In the genomic region with DNA sequence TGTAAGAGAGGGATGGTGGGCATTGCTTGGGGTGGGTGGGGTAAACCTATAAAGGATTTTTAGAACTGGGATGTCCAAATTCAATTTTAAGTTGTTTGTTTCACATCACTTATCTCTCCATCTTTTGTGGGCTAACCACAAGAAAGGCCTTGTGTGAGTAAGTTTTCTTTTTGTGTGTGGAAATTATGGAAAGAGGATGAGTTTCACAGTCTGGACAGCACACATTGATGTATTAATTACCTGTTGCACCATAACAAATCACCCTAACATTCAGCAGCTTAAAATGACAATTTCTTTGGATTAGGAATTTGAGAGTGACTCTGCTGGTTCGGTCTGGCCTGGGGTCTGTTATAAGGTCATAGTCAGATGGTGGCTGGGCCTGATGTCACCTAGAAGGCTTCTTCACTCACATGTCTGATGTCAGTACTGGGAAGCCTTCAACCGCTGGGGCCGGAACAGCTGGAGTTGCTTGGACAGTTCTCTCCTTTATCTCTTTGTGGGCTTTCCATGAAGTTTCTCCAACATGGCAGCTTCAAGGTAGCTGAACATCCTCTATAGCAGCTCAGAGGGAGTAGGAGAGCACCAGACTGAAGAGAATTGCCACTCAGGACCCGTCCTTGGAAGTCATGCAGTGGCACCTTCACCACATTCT, we compare ENCODE assay signal across 3 cellular contexts.
TF ChIP-seq lines count a peak whose summit lies in the region.

No MANE protein-coding gene starts in this region.

TF ChIP-seq in HEK293, 187 proteins besides CTCF, POLR2A, EP300 and RAD21 (continued from another document):
- TF ChIP-seq SCRT2 (tag by site-specific recombination; IDR thresholded peaks at IDR 0.05): peak; percentile 63; the same call in 1 of the 2 replicates
- TF ChIP-seq, protein P1, sequence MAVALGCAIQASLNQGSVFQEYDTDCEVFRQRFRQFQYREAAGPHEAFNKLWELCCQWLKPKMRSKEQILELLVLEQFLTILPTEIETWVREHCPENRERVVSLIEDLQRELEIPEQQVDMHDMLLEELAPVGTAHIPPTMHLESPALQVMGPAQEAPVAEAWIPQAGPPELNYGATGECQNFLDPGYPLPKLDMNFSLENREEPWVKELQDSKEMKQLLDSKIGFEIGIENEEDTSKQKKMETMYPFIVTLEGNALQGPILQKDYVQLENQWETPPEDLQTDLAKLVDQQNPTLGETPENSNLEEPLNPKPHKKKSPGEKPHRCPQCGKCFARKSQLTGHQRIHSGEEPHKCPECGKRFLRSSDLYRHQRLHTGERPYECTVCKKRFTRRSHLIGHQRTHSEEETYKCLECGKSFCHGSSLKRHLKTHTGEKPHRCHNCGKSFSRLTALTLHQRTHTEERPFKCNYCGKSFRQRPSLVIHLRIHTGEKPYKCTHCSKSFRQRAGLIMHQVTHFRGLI (tag by site-specific recombination; IDR thresholded peaks at IDR 0.05): no peak

TF ChIP-seq in K562, 482 proteins besides CTCF, POLR2A, EP300 and RAD21 (continues in another document):
- TF ChIP-seq, protein P2, sequence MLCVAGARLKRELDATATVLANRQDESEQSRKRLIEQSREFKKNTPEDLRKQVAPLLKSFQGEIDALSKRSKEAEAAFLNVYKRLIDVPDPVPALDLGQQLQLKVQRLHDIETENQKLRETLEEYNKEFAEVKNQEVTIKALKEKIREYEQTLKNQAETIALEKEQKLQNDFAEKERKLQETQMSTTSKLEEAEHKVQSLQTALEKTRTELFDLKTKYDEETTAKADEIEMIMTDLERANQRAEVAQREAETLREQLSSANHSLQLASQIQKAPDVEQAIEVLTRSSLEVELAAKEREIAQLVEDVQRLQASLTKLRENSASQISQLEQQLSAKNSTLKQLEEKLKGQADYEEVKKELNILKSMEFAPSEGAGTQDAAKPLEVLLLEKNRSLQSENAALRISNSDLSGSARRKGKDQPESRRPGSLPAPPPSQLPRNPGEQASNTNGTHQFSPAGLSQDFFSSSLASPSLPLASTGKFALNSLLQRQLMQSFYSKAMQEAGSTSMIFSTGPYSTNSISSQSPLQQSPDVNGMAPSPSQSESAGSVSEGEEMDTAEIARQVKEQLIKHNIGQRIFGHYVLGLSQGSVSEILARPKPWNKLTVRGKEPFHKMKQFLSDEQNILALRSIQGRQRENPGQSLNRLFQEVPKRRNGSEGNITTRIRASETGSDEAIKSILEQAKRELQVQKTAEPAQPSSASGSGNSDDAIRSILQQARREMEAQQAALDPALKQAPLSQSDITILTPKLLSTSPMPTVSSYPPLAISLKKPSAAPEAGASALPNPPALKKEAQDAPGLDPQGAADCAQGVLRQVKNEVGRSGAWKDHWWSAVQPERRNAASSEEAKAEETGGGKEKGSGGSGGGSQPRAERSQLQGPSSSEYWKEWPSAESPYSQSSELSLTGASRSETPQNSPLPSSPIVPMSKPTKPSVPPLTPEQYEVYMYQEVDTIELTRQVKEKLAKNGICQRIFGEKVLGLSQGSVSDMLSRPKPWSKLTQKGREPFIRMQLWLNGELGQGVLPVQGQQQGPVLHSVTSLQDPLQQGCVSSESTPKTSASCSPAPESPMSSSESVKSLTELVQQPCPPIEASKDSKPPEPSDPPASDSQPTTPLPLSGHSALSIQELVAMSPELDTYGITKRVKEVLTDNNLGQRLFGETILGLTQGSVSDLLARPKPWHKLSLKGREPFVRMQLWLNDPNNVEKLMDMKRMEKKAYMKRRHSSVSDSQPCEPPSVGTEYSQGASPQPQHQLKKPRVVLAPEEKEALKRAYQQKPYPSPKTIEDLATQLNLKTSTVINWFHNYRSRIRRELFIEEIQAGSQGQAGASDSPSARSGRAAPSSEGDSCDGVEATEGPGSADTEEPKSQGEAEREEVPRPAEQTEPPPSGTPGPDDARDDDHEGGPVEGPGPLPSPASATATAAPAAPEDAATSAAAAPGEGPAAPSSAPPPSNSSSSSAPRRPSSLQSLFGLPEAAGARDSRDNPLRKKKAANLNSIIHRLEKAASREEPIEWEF (CRISPR knock-in tag; IDR thresholded peaks at IDR 0.05): no peak
- TF ChIP-seq ZC3H11A (IDR thresholded peaks at IDR 0.05; ENCODE audit: low read depth, low read length) (no peak), SMAD1 (IDR thresholded peaks at IDR 0.05; ENCODE audit: low read depth, low read length, partially characterized antibody) (no peak)
- TF ChIP-seq, protein P3, sequence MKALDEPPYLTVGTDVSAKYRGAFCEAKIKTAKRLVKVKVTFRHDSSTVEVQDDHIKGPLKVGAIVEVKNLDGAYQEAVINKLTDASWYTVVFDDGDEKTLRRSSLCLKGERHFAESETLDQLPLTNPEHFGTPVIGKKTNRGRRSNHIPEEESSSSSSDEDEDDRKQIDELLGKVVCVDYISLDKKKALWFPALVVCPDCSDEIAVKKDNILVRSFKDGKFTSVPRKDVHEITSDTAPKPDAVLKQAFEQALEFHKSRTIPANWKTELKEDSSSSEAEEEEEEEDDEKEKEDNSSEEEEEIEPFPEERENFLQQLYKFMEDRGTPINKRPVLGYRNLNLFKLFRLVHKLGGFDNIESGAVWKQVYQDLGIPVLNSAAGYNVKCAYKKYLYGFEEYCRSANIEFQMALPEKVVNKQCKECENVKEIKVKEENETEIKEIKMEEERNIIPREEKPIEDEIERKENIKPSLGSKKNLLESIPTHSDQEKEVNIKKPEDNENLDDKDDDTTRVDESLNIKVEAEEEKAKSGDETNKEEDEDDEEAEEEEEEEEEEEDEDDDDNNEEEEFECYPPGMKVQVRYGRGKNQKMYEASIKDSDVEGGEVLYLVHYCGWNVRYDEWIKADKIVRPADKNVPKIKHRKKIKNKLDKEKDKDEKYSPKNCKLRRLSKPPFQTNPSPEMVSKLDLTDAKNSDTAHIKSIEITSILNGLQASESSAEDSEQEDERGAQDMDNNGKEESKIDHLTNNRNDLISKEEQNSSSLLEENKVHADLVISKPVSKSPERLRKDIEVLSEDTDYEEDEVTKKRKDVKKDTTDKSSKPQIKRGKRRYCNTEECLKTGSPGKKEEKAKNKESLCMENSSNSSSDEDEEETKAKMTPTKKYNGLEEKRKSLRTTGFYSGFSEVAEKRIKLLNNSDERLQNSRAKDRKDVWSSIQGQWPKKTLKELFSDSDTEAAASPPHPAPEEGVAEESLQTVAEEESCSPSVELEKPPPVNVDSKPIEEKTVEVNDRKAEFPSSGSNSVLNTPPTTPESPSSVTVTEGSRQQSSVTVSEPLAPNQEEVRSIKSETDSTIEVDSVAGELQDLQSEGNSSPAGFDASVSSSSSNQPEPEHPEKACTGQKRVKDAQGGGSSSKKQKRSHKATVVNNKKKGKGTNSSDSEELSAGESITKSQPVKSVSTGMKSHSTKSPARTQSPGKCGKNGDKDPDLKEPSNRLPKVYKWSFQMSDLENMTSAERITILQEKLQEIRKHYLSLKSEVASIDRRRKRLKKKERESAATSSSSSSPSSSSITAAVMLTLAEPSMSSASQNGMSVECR (CRISPR knock-in tag; IDR thresholded peaks at IDR 0.05): no peak
- TF ChIP-seq, protein P4, sequence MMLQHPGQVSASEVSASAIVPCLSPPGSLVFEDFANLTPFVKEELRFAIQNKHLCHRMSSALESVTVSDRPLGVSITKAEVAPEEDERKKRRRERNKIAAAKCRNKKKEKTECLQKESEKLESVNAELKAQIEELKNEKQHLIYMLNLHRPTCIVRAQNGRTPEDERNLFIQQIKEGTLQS (IDR thresholded peaks at IDR 0.05): peak; percentile 28; the same call in 1 of the 2 replicates
- TF ChIP-seq, protein P4 (CRISPR knock-in tag; conservative IDR thresholded peaks at IDR 0.05): no peak
- TF ChIP-seq, protein P5, sequence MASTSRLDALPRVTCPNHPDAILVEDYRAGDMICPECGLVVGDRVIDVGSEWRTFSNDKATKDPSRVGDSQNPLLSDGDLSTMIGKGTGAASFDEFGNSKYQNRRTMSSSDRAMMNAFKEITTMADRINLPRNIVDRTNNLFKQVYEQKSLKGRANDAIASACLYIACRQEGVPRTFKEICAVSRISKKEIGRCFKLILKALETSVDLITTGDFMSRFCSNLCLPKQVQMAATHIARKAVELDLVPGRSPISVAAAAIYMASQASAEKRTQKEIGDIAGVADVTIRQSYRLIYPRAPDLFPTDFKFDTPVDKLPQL (IDR thresholded peaks at IDR 0.05; ENCODE audit: extremely low read depth, insufficient read length): no peak

TF ChIP-seq in SK-N-SH treated with all-trans-retinoic acid at 6 μM for 48 hours, 23 proteins besides CTCF, POLR2A, EP300 and RAD21 (continued from another document):
- TF ChIP-seq ZFP3 (CRISPR knock-in tag; IDR thresholded peaks at IDR 0.05): no peak
- TF ChIP-seq ARNTL (CRISPR knock-in tag; IDR thresholded peaks at IDR 0.05; ENCODE audit: borderline replicate concordance, low read depth): no peak
- TF ChIP-seq ZNF70 (CRISPR knock-in tag; IDR thresholded peaks at IDR 0.05): no peak
- TF ChIP-seq, protein P6, sequence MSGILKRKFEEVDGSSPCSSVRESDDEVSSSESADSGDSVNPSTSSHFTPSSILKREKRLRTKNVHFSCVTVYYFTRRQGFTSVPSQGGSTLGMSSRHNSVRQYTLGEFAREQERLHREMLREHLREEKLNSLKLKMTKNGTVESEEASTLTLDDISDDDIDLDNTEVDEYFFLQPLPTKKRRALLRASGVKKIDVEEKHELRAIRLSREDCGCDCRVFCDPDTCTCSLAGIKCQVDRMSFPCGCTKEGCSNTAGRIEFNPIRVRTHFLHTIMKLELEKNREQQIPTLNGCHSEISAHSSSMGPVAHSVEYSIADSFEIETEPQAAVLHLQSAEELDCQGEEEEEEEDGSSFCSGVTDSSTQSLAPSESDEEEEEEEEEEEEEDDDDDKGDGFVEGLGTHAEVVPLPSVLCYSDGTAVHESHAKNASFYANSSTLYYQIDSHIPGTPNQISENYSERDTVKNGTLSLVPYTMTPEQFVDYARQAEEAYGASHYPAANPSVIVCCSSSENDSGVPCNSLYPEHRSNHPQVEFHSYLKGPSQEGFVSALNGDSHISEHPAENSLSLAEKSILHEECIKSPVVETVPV (CRISPR knock-in tag; IDR thresholded peaks at IDR 0.05): no peak
- no peak for TF ChIP-seq PPARA (CRISPR knock-in tag; IDR thresholded peaks at IDR 0.05; ENCODE audit: borderline replicate concordance)
- TF ChIP-seq ZNF565 (CRISPR knock-in tag; conservative IDR thresholded peaks at IDR 0.05; ENCODE audit: low read depth): no peak
